Comparison of ENCODE assay signal across 8 cellular contexts in the genomic region with DNA sequence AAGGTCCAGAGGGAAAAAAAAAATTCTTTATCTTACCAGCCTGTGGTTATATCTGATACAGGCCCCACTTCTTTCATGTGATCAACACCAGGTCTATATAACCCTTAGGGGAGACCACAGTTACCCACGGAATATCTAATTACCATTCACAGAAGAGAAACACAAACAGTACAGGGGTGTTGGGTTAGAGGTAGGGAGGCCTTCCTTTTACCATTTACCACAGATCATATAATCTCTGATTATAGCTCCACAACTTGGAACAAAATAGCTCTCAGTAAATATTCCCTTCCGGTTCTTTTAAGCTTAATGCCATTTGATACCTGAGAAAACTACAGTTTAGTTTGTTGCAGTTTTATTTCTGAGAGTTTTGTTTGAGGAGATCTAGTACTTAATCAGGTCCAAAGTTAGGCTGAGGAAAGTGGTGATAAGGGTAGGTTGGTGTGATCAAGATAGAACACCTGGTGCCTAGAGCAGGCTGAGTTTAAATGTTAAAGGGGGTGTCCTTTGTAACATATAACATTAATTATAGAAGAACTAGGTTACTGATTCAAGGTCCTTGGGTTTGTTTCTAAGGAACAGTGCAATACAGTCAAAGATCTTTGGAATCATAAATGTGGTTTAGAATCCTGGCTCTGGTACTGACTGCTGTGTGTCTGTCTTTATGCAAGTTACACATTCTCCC. TPM values are rescaled to one million over a fixed set of nuclear protein-coding genes. Genes with fewer than 3 reads are reported as not detected.
DNase-seq lines count a peak whose midpoint lies in the region; ATAC-seq and TF ChIP-seq lines count a peak whose summit lies in the region.

No MANE protein-coding gene starts in this region.

- H3K27me3 Mint-ChIP-seq in activated naive CD4-positive, alpha-beta T cell treated with anti-CD3 and anti-CD28 coated beads, Interleukin-2, amount 10 ng/mL, durations not matched to agents 7 days and 5 days: no peaks in the 10 kb centered on the region
- no peaks in the 10 kb centered on the region for H3K27me3 Mint-ChIP-seq in type B pancreatic cell

- H3K4me3 ChIP-seq in testis: no peak overlapping the region

- peak overlapping the region; percentile 97 for H3K27ac Mint-ChIP-seq in activated naive CD4-positive, alpha-beta T cell treated with anti-CD3 and anti-CD28 coated beads, Interleukin-2, amount 10 ng/mL, durations not matched to agents 7 days and 5 days
- peak overlapping the region; percentile 50 for H3K27ac Mint-ChIP-seq in type B pancreatic cell

- no peaks in the 10 kb centered on the region for H3K27me3 ChIP-seq in testis

- no peak for DNase-seq in activated naive CD4-positive, alpha-beta T cell treated with anti-CD3 and anti-CD28 coated beads, Interleukin-2, amount 10 ng/mL, durations not matched to agents 7 days and 5 days
- DNase-seq in activated naive CD4-positive, alpha-beta T cell treated with Interleukin-2 at 50 U/mL for 16 hours: no peak
- DNase-seq in left lobe of liver (ENCODE audit: low spot score) (no peak), type B pancreatic cell (ENCODE audit: extremely low spot score, unreplicated experiment) (no peak), testis (no peak)
- no peak for DNase-seq in activated CD4-positive, CD25-positive, alpha-beta regulatory T cell treated with anti-CD3 and anti-CD28 coated beads, Interleukin-2, amount 50 U/mL, for 72 hours

- H3K36me3 Mint-ChIP-seq in activated naive CD4-positive, alpha-beta T cell treated with anti-CD3 and anti-CD28 coated beads, Interleukin-2, amount 10 ng/mL, durations not matched to agents 7 days and 5 days: peaks cover 19% of the 10 kb centered on the region
- peaks cover 5% of the 10 kb centered on the region for H3K36me3 Mint-ChIP-seq in type B pancreatic cell

- peak overlapping the region; percentile 66 for H3K4me3 Mint-ChIP-seq in activated naive CD4-positive, alpha-beta T cell treated with anti-CD3 and anti-CD28 coated beads, Interleukin-2, amount 10 ng/mL, durations not matched to agents 7 days and 5 days
- peak overlapping the region; percentile 3 for H3K4me3 Mint-ChIP-seq in type B pancreatic cell

- CTCF ChIA-PET in activated naive CD4-positive, alpha-beta T cell treated with anti-CD3 and anti-CD28 coated beads, Interleukin-2, amount 10 ng/mL, durations not matched to agents 7 days and 5 days (lab: Charles Lee): interaction anchor here (1.3 kb wide), 1 partner anchor 14 kb away, joined by 3 read pairs; the partner anchor contains the start of gene EPB41

- H3K27ac ChIP-seq in VCaP (peak overlapping the region; percentile 94), testis (no peak overlapping the region)

- peak; percentile 19 for ATAC-seq in left lobe of liver
- ATAC-seq in GM21723 (IDR thresholded peaks at IDR 0.05; ENCODE audit: unreplicated experiment): no peak

- whole genome bisulfite sequencing in testis, 2 donors: 67 to 73% methylated on average over 2 of the region's 2 CpGs

- no peak for TF ChIP-seq CTCF in VCaP (conservative IDR thresholded peaks at IDR 0.05)
- TF ChIP-seq CTCF in type B pancreatic cell (conservative IDR thresholded peaks at IDR 0.05): no peak
- no peak for TF ChIP-seq CTCF in testis (IDR thresholded peaks at IDR 0.05)

- no peaks in the 10 kb centered on the region for H3K36me3 ChIP-seq in testis (ENCODE audit: low read depth, missing control alignments)

- H3K4me1 Mint-ChIP-seq in activated naive CD4-positive, alpha-beta T cell treated with anti-CD3 and anti-CD28 coated beads, Interleukin-2, amount 10 ng/mL, durations not matched to agents 7 days and 5 days: peaks cover 76% of the 10 kb centered on the region
- peaks cover 30% of the 10 kb centered on the region for H3K4me1 Mint-ChIP-seq in type B pancreatic cell (ENCODE audit: unreplicated experiment)

- no peaks in the 10 kb centered on the region for H3K9me3 Mint-ChIP-seq in activated naive CD4-positive, alpha-beta T cell treated with anti-CD3 and anti-CD28 coated beads, Interleukin-2, amount 10 ng/mL, durations not matched to agents 7 days and 5 days
- H3K9me3 Mint-ChIP-seq in type B pancreatic cell: no peaks in the 10 kb centered on the region

- TF ChIP-seq POLR2A in testis (IDR thresholded peaks at IDR 0.05): no peak

- no peaks in the 10 kb centered on the region for H3K9me3 ChIP-seq in testis

- intact Hi-C loops in testis (cut with DNase I; ENCODE audit: low total_unique reads): no loop called here

- H3K4me1 ChIP-seq in testis: peaks cover 7% of the 10 kb centered on the region

RNA-seq across cellular contexts. Expression of gene EPB41, which starts 14.1 kb away (rescaled TPM):
- 35.6 TPM for total RNA-seq in left lobe of liver
- 76.1 and 82.9 TPM in 2 replicates for total RNA-seq in type B pancreatic cell (ENCODE audit: low replicate concordance)
- 10 to 100 TPM; 46.6 to 66.5 TPM for total RNA-seq in testis
- 23.5 TPM for polyA plus RNA-seq in testis (ENCODE audit: insufficient read depth, low read depth, low replicate concordance)
